Comparison of ENCODE assay signal across 16 cellular contexts in genomic region chr12:97681612-97682504, GRCh38.
DNase-seq lines count a peak whose midpoint lies in the region; ATAC-seq and TF ChIP-seq lines count a peak whose summit lies in the region.
"Had no signal": no experiment of that assay in that cellular context is flagged by ENCODE, and none has a peak within 500 bp of the region (broad histone marks: within the 10 kb centered on the region; RNA-seq: fewer than 3 reads in every experiment).

No MANE protein-coding gene starts in this region.

- H3K4me3 ChIP-seq in ascending aorta = no peak overlapping the region
- no peak overlapping the region for H3K4me3 ChIP-seq in body of pancreas
- no peak overlapping the region for H3K4me3 ChIP-seq in suprapubic skin
- H3K4me3 ChIP-seq: heart left ventricle, SJCRH30 had no signal

- DNase-seq in left kidney (ENCODE audit: low read depth, low spot score) (peak; percentile 53), ascending aorta (ENCODE audit: low spot score in 2 of 2) (no peak), body of pancreas (no peak), suprapubic skin (ENCODE audit: low spot score in 2 of 2) (no peak)
- DNase-seq: activated naive CD8-positive, alpha-beta T cell treated with anti-CD3 and anti-CD28 coated beads, Interleukin-2, amount 10 ng/mL, durations not matched to agents 7 days and 5 days; GOT3; heart left ventricle; NCI-H187; retina; SJCRH30; stimulated activated CD4-positive, alpha-beta T cell treated with anti-CD3 and anti-CD28 coated beads, Interleukin-4, amount 100 ng/mL, for 24 hours had no signal

- WGBS in body of pancreas, 2 donors = 61 to 64% methylated on average over 8 of the region's 8 CpGs
- 78% methylated on average over 8 of the region's 8 CpGs for WGBS in suprapubic skin

- ATAC-seq in GM18499 (IDR thresholded peaks at IDR 0.05; ENCODE audit: insufficient read depth, unreplicated experiment) = peak; percentile 81
- ATAC-seq in GM19463 (IDR thresholded peaks at IDR 0.05; ENCODE audit: unreplicated experiment) = peak; percentile 76
- ATAC-seq in HG02973 (IDR thresholded peaks at IDR 0.05; ENCODE audit: unreplicated experiment) = peak; percentile 87
- no peak for ATAC-seq in GM21367 (IDR thresholded peaks at IDR 0.05; ENCODE audit: unreplicated experiment)
- no peak for ATAC-seq in body of pancreas
- ATAC-seq: heart left ventricle had no signal

- TF ChIP-seq POLR2A in body of pancreas (IDR thresholded peaks at IDR 0.05) = no peak
- no peak for TF ChIP-seq POLR2A in suprapubic skin (IDR thresholded peaks at IDR 0.05)

- H3K36me3 ChIP-seq in ascending aorta (no peaks in the 10 kb centered on the region), body of pancreas (replicated peaks in 1 of 2; ENCODE audit: insufficient read depth in 1 of 2, low read depth in 2 of 2) (no peaks in the 10 kb centered on the region), suprapubic skin (no peaks in the 10 kb centered on the region)
- H3K36me3 ChIP-seq: heart left ventricle, SJCRH30 had no signal

- no peak for TF ChIP-seq EP300 in suprapubic skin (IDR thresholded peaks at IDR 0.05)

- H3K9me3 ChIP-seq in ascending aorta (no peaks in the 10 kb centered on the region), body of pancreas (no peaks in the 10 kb centered on the region), suprapubic skin (no peaks in the 10 kb centered on the region)
- H3K9me3 ChIP-seq: heart left ventricle, SJCRH30 had no signal

- H3K27me3 ChIP-seq in ascending aorta (no peaks in the 10 kb centered on the region), body of pancreas (no peaks in the 10 kb centered on the region), suprapubic skin (no peaks in the 10 kb centered on the region)
- H3K27me3 ChIP-seq: heart left ventricle, SJCRH30 had no signal

- H3K4me1 ChIP-seq in ascending aorta = no peaks in the 10 kb centered on the region
- no peaks in the 10 kb centered on the region for H3K4me1 ChIP-seq in body of pancreas
- H3K4me1 ChIP-seq in suprapubic skin = no peaks in the 10 kb centered on the region
- H3K4me1 ChIP-seq: heart left ventricle, SJCRH30 had no signal

- H3K27ac ChIP-seq in ascending aorta = no peak overlapping the region
- no peak overlapping the region for H3K27ac ChIP-seq in body of pancreas
- no peak overlapping the region for H3K27ac ChIP-seq in suprapubic skin
- H3K27ac ChIP-seq: heart left ventricle, KMS-11, SJCRH30 had no signal

- no peak for TF ChIP-seq CTCF in ascending aorta (IDR thresholded peaks at IDR 0.05)
- no peak for TF ChIP-seq CTCF in body of pancreas (IDR thresholded peaks at IDR 0.05)
- TF ChIP-seq CTCF in suprapubic skin (IDR thresholded peaks at IDR 0.05) = no peak

- intact Hi-C loops in ascending aorta (cut with DNase I) (no loop called here), body of pancreas (cut with DNase I) (no loop called here)

Comparison
In these comparisons a context has a peak if more than half of its experiments do, and no peak if none do; other contexts are left out.
1. ATAC-seq: peak in GM18499 (single experiment), GM19463 (single experiment) and HG02973 (single experiment); none in GM21367 (single experiment) and body of pancreas (single experiment).